In genomic region chr19:13774217-13775191, GRCh38 we compare ENCODE assay signal across 8 cellular contexts.
DNase-seq lines count a peak whose midpoint lies in the region; ATAC-seq lines count a peak whose summit lies in the region.

C19orf53 (plus strand) TSS chr19:13774456; CDS start chr19:13774478, 22 bp downstream.

- no peaks in the 10 kb centered on the region for H3K9me3 ChIP-seq in BLaER1 treated with 17β-estradiol and CSF1 and Interleukin-3, amounts not matched to agents 10 nM and 100 nM (replicated peaks in 1 of 11)

- H3K4me1 ChIP-seq in BLaER1 treated with 17β-estradiol and CSF1 and Interleukin-3, amounts not matched to agents 10 nM and 100 nM, result peaks cover 10 to 21% (median 15%) of the 10 kb centered on the region in 10 experiments

- H3K27me3 ChIP-seq in BLaER1 treated with 17β-estradiol and CSF1 and Interleukin-3, amounts not matched to agents 10 nM and 100 nM, result no peaks in the 10 kb centered on the region

- DNase-seq in NCI-H748 (lab: John Stamatoyannopoulos, UW; ENCODE audit: unreplicated experiment) (peak; percentile 83), dedifferentiated amniotic fluid mesenchymal stem cell (ENCODE audit: extremely low spot score) (peak; percentile 94), left kidney (ENCODE audit: low read depth, low spot score) (peak; percentile 97)
- DNase-seq in activated CD4-positive, alpha-beta T cell treated with anti-CD3 and anti-CD28 coated beads, Interleukin-2, amount 50 U/mL, for 1 hour, result peak; percentile 82
- peak; percentile 86 to 92 for DNase-seq in stimulated activated CD4-positive, alpha-beta T cell treated with anti-CD3 and anti-CD28 coated beads, Interleukin-2, amount 100 ng/mL, for 24 hours

- H3K4me3 ChIP-seq in BLaER1 treated with 17β-estradiol and CSF1 and Interleukin-3, amounts not matched to agents 10 nM and 100 nM, result peak within 1 kb of the TSS; percentile 86 to 100 (median 94)

- peaks cover 56 to 70% (median 61%) of the 10 kb centered on the region in 11 experiments for H3K36me3 ChIP-seq in BLaER1 treated with 17β-estradiol and CSF1 and Interleukin-3, amounts not matched to agents 10 nM and 100 nM

- H3K4me2 ChIP-seq in BLaER1 treated with 17β-estradiol and CSF1 and Interleukin-3, amounts not matched to agents 10 nM and 100 nM, result peak within 1 kb of the TSS; percentile 85 to 100 (median 95)

- peak; percentile 83 for ATAC-seq in GM19351 (IDR thresholded peaks at IDR 0.05; ENCODE audit: unreplicated experiment)
- ATAC-seq in HG03521 (IDR thresholded peaks at IDR 0.05; ENCODE audit: unreplicated experiment), result peak; percentile 83

- peaks cover 0 to 50% (median 33%) of the 10 kb centered on the region in 11 experiments; a peak in 17 of 22 replicates for H4K20me1 ChIP-seq in BLaER1 treated with 17β-estradiol and CSF1 and Interleukin-3, amounts not matched to agents 10 nM and 100 nM

- peak within 1 kb of the TSS; percentile 87 to 95 (median 91) for H3K9ac ChIP-seq in BLaER1 treated with 17β-estradiol and CSF1 and Interleukin-3, amounts not matched to agents 10 nM and 100 nM

- H3K27ac ChIP-seq in BLaER1 treated with 17β-estradiol and CSF1 and Interleukin-3, amounts not matched to agents 10 nM and 100 nM, result peak within 1 kb of the TSS; percentile 62 to 90 (median 82)

Comparison
In these comparisons a context has a peak if more than half of its experiments do, and no peak if none do; other contexts are left out.
1. Peak in every context shown above with its lines: DNase-seq, ATAC-seq, H3K4me3 ChIP-seq and H3K27ac ChIP-seq.